Comparison of ENCODE assay signal across 1 cellular context in the genomic region with DNA sequence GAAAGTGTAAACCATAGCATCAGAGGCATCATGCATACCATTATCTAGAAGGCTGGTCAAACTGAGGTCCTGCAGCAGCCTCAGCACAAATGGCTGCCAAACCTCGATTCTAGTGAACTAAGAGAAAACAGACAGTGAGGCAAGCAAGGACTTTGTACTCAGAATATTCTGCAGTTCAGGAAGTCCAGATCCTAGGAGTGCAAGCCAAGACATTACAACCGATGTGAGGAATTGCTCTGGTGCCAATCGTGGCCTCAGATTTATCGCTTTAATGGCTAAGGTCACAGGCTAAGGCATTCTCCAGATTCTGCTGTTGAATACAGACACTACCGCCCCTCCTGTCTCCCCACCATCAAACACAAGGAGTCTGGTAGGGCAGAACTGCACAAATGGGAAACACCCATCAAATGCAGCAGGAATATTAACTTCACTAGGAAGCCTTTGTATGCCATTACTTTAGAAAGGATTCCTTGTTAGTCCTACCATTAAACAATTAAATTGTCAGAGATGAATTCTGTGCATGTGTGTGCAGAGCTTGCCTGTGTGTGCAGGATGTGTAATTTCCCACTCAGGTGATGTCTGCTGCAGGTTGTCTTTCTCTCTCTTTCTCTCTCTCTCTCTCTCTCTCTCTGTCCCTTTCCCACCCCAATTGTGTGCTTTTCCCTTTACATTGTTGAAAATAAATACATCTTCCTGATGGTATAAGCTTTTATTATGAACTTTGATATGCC.
TF ChIP-seq lines count a peak whose summit lies in the region.

No MANE protein-coding gene starts in this region.

TF ChIP-seq in SK-N-SH treated with all-trans-retinoic acid at 6 μM for 48 hours, 23 proteins besides CTCF, POLR2A, EP300 and RAD21 (continued from another document):
- TF ChIP-seq, protein P1, sequence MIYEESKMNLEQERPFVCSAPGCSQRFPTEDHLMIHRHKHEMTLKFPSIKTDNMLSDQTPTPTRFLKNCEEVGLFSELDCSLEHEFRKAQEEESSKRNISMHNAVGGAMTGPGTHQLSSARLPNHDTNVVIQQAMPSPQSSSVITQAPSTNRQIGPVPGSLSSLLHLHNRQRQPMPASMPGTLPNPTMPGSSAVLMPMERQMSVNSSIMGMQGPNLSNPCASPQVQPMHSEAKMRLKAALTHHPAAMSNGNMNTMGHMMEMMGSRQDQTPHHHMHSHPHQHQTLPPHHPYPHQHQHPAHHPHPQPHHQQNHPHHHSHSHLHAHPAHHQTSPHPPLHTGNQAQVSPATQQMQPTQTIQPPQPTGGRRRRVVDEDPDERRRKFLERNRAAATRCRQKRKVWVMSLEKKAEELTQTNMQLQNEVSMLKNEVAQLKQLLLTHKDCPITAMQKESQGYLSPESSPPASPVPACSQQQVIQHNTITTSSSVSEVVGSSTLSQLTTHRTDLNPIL (CRISPR knock-in tag; IDR thresholded peaks at IDR 0.05; ENCODE audit: low read depth), result no peak
